In the genomic region with DNA sequence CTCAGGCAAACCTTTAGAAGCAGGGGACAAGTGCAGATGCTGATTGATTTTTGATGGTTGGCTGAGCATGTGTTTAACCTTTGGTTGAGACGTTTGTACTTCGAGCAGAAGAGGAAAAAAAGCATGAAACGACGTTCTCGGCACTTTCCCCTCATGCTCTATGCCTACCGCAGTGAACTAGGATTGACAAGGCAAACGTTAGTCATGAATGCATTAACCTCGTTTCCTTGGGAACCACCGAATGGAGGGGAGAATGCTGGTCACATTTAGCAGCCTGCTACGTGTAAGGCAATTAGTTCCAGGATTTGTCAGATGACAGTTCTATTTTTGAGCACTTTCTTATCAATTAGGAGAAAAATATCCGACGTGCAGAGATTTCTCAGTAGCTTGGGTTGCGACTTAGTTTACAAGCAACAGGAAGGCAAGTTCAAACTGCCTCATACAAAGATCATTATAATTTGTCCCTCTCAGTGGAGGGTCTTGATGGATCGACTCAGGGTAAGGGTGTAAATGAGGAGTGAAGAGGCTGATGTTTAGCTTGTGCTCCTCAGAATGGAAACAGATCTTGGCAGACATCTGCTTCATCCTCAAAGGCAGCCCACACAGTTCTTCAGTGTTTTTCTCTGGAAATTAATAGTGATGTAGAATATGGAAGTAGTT, we compare ENCODE assay signal across 22 cellular contexts. TPM values are rescaled to one million over a fixed set of nuclear protein-coding genes. Genes with fewer than 3 reads are reported as not detected.
DNase-seq lines count a peak whose midpoint lies in the region; FAIRE-seq and TF ChIP-seq lines count a peak whose summit lies in the region.
"Had no signal": no experiment of that assay in that cellular context is flagged by ENCODE, and none has a peak within 500 bp of the region (broad histone marks: within the 10 kb centered on the region; RNA-seq: fewer than 3 reads in every experiment).

No MANE protein-coding gene starts in this region.

- H3K27me3 ChIP-seq in neuron (ENCODE audit: insufficient read depth, low read length) = no peaks in the 10 kb centered on the region

- peaks cover 19% of the 10 kb centered on the region for H3K4me1 ChIP-seq in neuron (ENCODE audit: insufficient read depth, low read length)
- H3K4me1 ChIP-seq: Caco-2 had no signal

- H3K9me3 Mint-ChIP-seq in activated T-cell treated with anti-CD3 and anti-CD28 coated beads, Interleukin-2, amount 50 U/mL, for 24 hours = peaks cover 10% of the 10 kb centered on the region

- CTCF ChIA-PET in HEK293T (lab: Yijun Ruan, JAX) = no interaction called here

- H3K27ac Mint-ChIP-seq in activated T-cell treated with anti-CD3 and anti-CD28 coated beads, Interleukin-2, amount 50 U/mL, for 24 hours = no peak overlapping the region

- no peak overlapping the region for H3K4me3 Mint-ChIP-seq in activated T-cell treated with anti-CD3 and anti-CD28 coated beads, Interleukin-2, amount 50 U/mL, for 24 hours

- no peak overlapping the region for H2AFZ ChIP-seq in neuron (ENCODE audit: low read depth, low read length)

- TF ChIP-seq CTCF in D721Med (IDR thresholded peaks at IDR 0.05; ENCODE audit: insufficient read depth, missing control alignments) = no peak

- peaks cover 40% of the 10 kb centered on the region for H3K27me3 Mint-ChIP-seq in activated T-cell treated with anti-CD3 and anti-CD28 coated beads, Interleukin-2, amount 50 U/mL, for 24 hours

- H3K36me3 ChIP-seq in neuron (ENCODE audit: insufficient read depth, low read length) = no peaks in the 10 kb centered on the region

- DNase-seq in M059J (ENCODE audit: low read depth) (peak; percentile 28), RPMI7951 (ENCODE audit: low read depth) (peak; percentile 25), head of caudate nucleus (peak in 29 of 42 donors; percentile 19 to 83 (median 53)), HEK293T (ENCODE audit: extremely low spot score) (no peak), D721Med (ENCODE audit: insufficient read length, low spot score) (no peak)
- no peak for DNase-seq in effector CD4-positive, alpha-beta T cell
- DNase-seq in activated T-cell treated with anti-CD3 and anti-CD28 coated beads, Interleukin-2, amount 50 U/mL, for 24 hours = no peak
- DNase-seq: ACHN, AML-193, Caco-2, DMS79, IMR-90, Karpas-422, NCI-H1417 treated with DMSO at 0.1 percent for 48 hours, NCI-H1930, NCI-H510A treated with DMSO at 0.1 percent for 48 hours, SHP77, SK-N-SH had no signal

- H3K9me3 ChIP-seq in neuron (ENCODE audit: low read length) = peaks cover 3% of the 10 kb centered on the region
- H3K9me3 ChIP-seq: SK-N-SH had no signal

- FAIRE-seq in D721Med (lab: Jason Lieb, UNC) = no peak
- FAIRE-seq: H54, RCC 7860 had no signal

- intact Hi-C loops in head of caudate nucleus (cut with DNase I) = no loop called here

- peak overlapping the region; percentile 15 for H3K4me3 ChIP-seq in neuron (ENCODE audit: low read length)

- POLR2A ChIA-PET in HEK293T (lab: Yijun Ruan, JAX) = no interaction called here

- no peaks in the 10 kb centered on the region for H3K36me3 Mint-ChIP-seq in activated T-cell treated with anti-CD3 and anti-CD28 coated beads, Interleukin-2, amount 50 U/mL, for 24 hours (ENCODE audit: low read depth)

- H3K4me1 Mint-ChIP-seq in activated T-cell treated with anti-CD3 and anti-CD28 coated beads, Interleukin-2, amount 50 U/mL, for 24 hours (ENCODE audit: low read depth) = no peaks in the 10 kb centered on the region

TF ChIP-seq in HEK293T, 16 proteins besides CTCF, POLR2A, EP300 and RAD21:
- TF ChIP-seq FOXA1 (IDR thresholded peaks at IDR 0.05) (no peak), HDGF (IDR thresholded peaks at IDR 0.05; ENCODE audit: borderline replicate concordance) (no peak), L3MBTL2 (conservative IDR thresholded peaks at IDR 0.05) (no peak), NFRKB (IDR thresholded peaks at IDR 0.05) (no peak), ZNF384 (IDR thresholded peaks at IDR 0.05) (no peak), SUZ12 (IDR thresholded peaks at IDR 0.05) (no peak), LEF1 (IDR thresholded peaks at IDR 0.05; ENCODE audit: borderline replicate concordance) (no peak), FOXM1 (IDR thresholded peaks at IDR 0.05; ENCODE audit: borderline replicate concordance) (no peak), CTBP1 (IDR thresholded peaks at IDR 0.05; ENCODE audit: borderline replicate concordance) (no peak), FOXK2 (IDR thresholded peaks at IDR 0.05) (no peak)
- TF ChIP-seq, protein P1, sequence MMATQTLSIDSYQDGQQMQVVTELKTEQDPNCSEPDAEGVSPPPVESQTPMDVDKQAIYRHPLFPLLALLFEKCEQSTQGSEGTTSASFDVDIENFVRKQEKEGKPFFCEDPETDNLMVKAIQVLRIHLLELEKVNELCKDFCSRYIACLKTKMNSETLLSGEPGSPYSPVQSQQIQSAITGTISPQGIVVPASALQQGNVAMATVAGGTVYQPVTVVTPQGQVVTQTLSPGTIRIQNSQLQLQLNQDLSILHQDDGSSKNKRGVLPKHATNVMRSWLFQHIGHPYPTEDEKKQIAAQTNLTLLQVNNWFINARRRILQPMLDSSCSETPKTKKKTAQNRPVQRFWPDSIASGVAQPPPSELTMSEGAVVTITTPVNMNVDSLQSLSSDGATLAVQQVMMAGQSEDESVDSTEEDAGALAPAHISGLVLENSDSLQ (IDR thresholded peaks at IDR 0.05) = no peak

RNA-seq across cellular contexts. Expression of a gene that starts 47.4 kb away (rescaled TPM):
- not detected in 2 replicates for total RNA-seq in M059J (2014; rRNA removed; shearing (Covaris generic))
- total RNA-seq in RPMI7951 (2014; rRNA removed; shearing (Covaris generic)) = not detected in 2 replicates
- total RNA-seq: Caco-2, HT1080, IMR-90 had no signal

Comparison
In these comparisons a context has a peak if more than half of its experiments do, and no peak if none do; other contexts are left out.
1. DNase-seq: peak in M059J (single experiment), RPMI7951 (single experiment) and head of caudate nucleus (29 of 42); none in effector CD4-positive, alpha-beta T cell (single experiment), HEK293T (single experiment), D721Med (single experiment) and activated T-cell treated with anti-CD3 and anti-CD28 coated beads, Interleukin-2, amount 50 U/mL, for 24 hours (single experiment).